Comparison of ENCODE assay signal across 1 cellular context in genomic region chr5:159628703-159629102, GRCh38.
TF ChIP-seq lines count a peak whose summit lies in the region.

No MANE protein-coding gene starts in this region.

TF ChIP-seq in GM12878, 131 proteins besides CTCF, POLR2A, EP300 and RAD21 (continued from another document):
- TF ChIP-seq REST (IDR thresholded peaks at IDR 0.05; ENCODE audit: low read depth, low read length) (no peak), LARP7 (IDR thresholded peaks at IDR 0.05) (no peak), RB1 (IDR thresholded peaks at IDR 0.05; ENCODE audit: borderline replicate concordance) (no peak), ZBTB33 (IDR thresholded peaks at IDR 0.05) (no peak), EED (IDR thresholded peaks at IDR 0.05; ENCODE audit: low read depth) (no peak), BCL11A (IDR thresholded peaks at IDR 0.05; ENCODE audit: low read depth, low read length) (no peak), SIN3A (IDR thresholded peaks at IDR 0.05; ENCODE audit: low read depth, low read length) (no peak)
